Comparison of ENCODE assay signal across 3 cellular contexts in the genomic region with DNA sequence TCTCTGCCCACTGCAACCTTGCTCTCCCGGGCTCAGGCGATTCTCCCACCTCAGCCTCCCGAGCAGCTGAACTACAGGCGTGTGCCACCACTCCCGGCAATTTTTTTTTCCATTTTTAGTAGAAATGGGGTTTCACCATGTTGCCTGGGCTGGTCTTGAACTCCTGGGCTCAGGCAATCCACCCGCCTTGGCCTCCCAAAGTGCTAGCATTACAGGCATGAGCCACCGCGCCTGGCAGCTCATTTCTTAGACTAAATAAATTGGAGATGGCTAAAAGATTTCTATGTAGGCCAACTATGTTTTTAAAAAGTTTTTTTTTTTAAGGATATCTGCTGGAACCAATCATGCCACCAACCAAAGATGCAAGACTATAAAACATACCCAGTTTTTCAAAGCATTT.
"Had no signal": no experiment of that assay in that cellular context is flagged by ENCODE, and none has a peak within 500 bp of the region (broad histone marks: within the 10 kb centered on the region; RNA-seq: fewer than 3 reads in every experiment).

No MANE protein-coding gene starts in this region.

- ATAC-seq: GM12878 had no signal

- DNase-seq: GDM1, GF-D8 had no signal
